ENCODE assay signal across 23 cellular contexts in genomic region chr22:37474447-37475090, GRCh38. TPM values are rescaled to one million over a fixed set of nuclear protein-coding genes. Genes with fewer than 3 reads are reported as not detected.
DNase-seq lines count a peak whose midpoint lies in the region; ATAC-seq and TF ChIP-seq lines count a peak whose summit lies in the region.
"Had no signal": no experiment of that assay in that cellular context is flagged by ENCODE, and none has a peak within 500 bp of the region (broad histone marks: within the 10 kb centered on the region; RNA-seq: fewer than 3 reads in every experiment).

No MANE protein-coding gene starts in this region.

- no peaks in the 10 kb centered on the region for H4K20me1 ChIP-seq in OCI-LY7 (ENCODE audit: insufficient read depth, low read length)

- H3K27me3 ChIP-seq in heart left ventricle (peaks cover 0 to 28% (median 2%) of the 10 kb centered on the region in 9 donors), tibial artery (peaks cover 0 to 69% of the 10 kb centered on the region in 2 donors), brain microvascular endothelial cell (replicated peaks) (no peaks in the 10 kb centered on the region)
- H3K27me3 ChIP-seq: BE2C had no signal

- TF ChIP-seq POLR2A in heart left ventricle (IDR thresholded peaks at IDR 0.05): no peak

- no peaks in the 10 kb centered on the region for H3K4me1 Mint-ChIP-seq in activated naive CD8-positive, alpha-beta T cell treated with anti-CD3 and anti-CD28 coated beads, Interleukin-2, amount 50 U/mL, for 24 hours

- no peaks in the 10 kb centered on the region for H3K9me3 ChIP-seq in heart left ventricle
- no peaks in the 10 kb centered on the region for H3K9me3 ChIP-seq in OCI-LY7 (ENCODE audit: low read length)
- no peaks in the 10 kb centered on the region for H3K9me3 ChIP-seq in tibial artery
- H3K9me3 ChIP-seq: BE2C, Caco-2 had no signal

- H3K27me3 Mint-ChIP-seq in activated naive CD8-positive, alpha-beta T cell treated with anti-CD3 and anti-CD28 coated beads, Interleukin-2, amount 50 U/mL, for 24 hours: no peaks in the 10 kb centered on the region

- in situ Hi-C loops in brain microvascular endothelial cell (cut with HindIII; ENCODE audit: low pct_ligation_motif_present, low sequenced_read_pairs): no loop called here

- DNase-seq in left ventricle myocardium superior (peak; percentile 12), heart left ventricle (no peak), OCI-LY7 (ENCODE audit: low spot score) (no peak), tibial artery (no peak), brain microvascular endothelial cell (no peak), glomerular visceral epithelial cell (ENCODE audit: extremely low spot score) (no peak)
- DNase-seq in activated naive CD8-positive, alpha-beta T cell treated with anti-CD3 and anti-CD28 coated beads, Interleukin-2, amount 50 U/mL, for 24 hours: no peak
- DNase-seq: BE2C, Caco-2, DMS 273 treated with DMSO at 0.1 percent for 48 hours, DND-41, GOT3, MM.1S, NCI-H1048, NCI-H1417 treated with DMSO at 0.1 percent for 48 hours, NCI-H187, NCI-H446, NCI-H526, PC-3, SHP77 had no signal

- H3K36me3 ChIP-seq in heart left ventricle: peaks cover 0 to 83% (median 6%) of the 10 kb centered on the region in 9 donors
- H3K36me3 ChIP-seq in OCI-LY7 (ENCODE audit: insufficient read depth, low read length): peaks cover 93% of the 10 kb centered on the region
- no peaks in the 10 kb centered on the region for H3K36me3 ChIP-seq in tibial artery
- H3K36me3 ChIP-seq in brain microvascular endothelial cell (replicated peaks): no peaks in the 10 kb centered on the region
- H3K36me3 ChIP-seq: BE2C had no signal

- no peak overlapping the region for H3K4me3 ChIP-seq in heart left ventricle
- no peak overlapping the region for H3K4me3 ChIP-seq in OCI-LY7 (ENCODE audit: low read depth, low read length, poor library complexity, severe bottlenecking)
- H3K4me3 ChIP-seq in tibial artery: no peak overlapping the region
- H3K4me3 ChIP-seq in brain microvascular endothelial cell (ENCODE audit: low read depth, low read length): no peak overlapping the region
- H3K4me3 ChIP-seq: SK-N-MC had no signal

- H2AFZ ChIP-seq in OCI-LY7 (ENCODE audit: low read length): no peak overlapping the region

- H3K27ac ChIP-seq in heart left ventricle (no peak overlapping the region), OCI-LY7 (ENCODE audit: low read depth, low read length, poor library complexity, severe bottlenecking) (peak overlapping the region; percentile 95), tibial artery (no peak overlapping the region), brain microvascular endothelial cell (no peak overlapping the region)
- H3K27ac ChIP-seq: SK-N-MC had no signal

- no peak for TF ChIP-seq CTCF in heart left ventricle (IDR thresholded peaks at IDR 0.05)
- no peak for TF ChIP-seq CTCF in OCI-LY7 (conservative IDR thresholded peaks at IDR 0.05; ENCODE audit: low read length)
- no peak for TF ChIP-seq CTCF in tibial artery (IDR thresholded peaks at IDR 0.05)
- no peak for TF ChIP-seq CTCF in brain microvascular endothelial cell (IDR thresholded peaks at IDR 0.05; ENCODE audit: low read depth, low read length, missing control alignments)

- ATAC-seq in left ventricle myocardium superior (no peak), heart left ventricle (no peak)
- ATAC-seq in activated naive CD8-positive, alpha-beta T cell treated with anti-CD3 and anti-CD28 coated beads, Interleukin-2, amount 50 U/mL, for 24 hours: no peak
- ATAC-seq: PC-3 had no signal

- H3K4me1 ChIP-seq in heart left ventricle (no peaks in the 10 kb centered on the region), OCI-LY7 (ENCODE audit: insufficient read depth, low read length, poor library complexity, severe bottlenecking) (peaks cover 72% of the 10 kb centered on the region), tibial artery (no peaks in the 10 kb centered on the region)
- H3K4me1 ChIP-seq: BE2C, Caco-2 had no signal

- intact Hi-C loops in left ventricle myocardium superior (cut with micrococcal nuclease) (no loop called here), heart left ventricle (cut with DNase I) (no loop called here), OCI-LY7 (cut with micrococcal nuclease; ENCODE audit: unreplicated experiment) (no loop called here), tibial artery (cut with DNase I; ENCODE audit: low total_unique reads) (no loop called here)

- H3K4me3 Mint-ChIP-seq in activated naive CD8-positive, alpha-beta T cell treated with anti-CD3 and anti-CD28 coated beads, Interleukin-2, amount 50 U/mL, for 24 hours: no peak overlapping the region

- H3K79me2 ChIP-seq in OCI-LY7 (ENCODE audit: insufficient read depth, low read depth, low read length): peaks cover 6% of the 10 kb centered on the region; the same call in 1 of the 2 replicates

- H3K36me3 Mint-ChIP-seq in activated naive CD8-positive, alpha-beta T cell treated with anti-CD3 and anti-CD28 coated beads, Interleukin-2, amount 50 U/mL, for 24 hours (ENCODE audit: low read depth): peaks cover 40% of the 10 kb centered on the region

- no peaks in the 10 kb centered on the region for H3K9me3 Mint-ChIP-seq in activated naive CD8-positive, alpha-beta T cell treated with anti-CD3 and anti-CD28 coated beads, Interleukin-2, amount 50 U/mL, for 24 hours

- WGBS in heart left ventricle, 4 donors: 76 to 80% (median 78%) methylated on average over 8 to 11 of the region's 11 CpGs

- TSS peak; percentile 26 for BruUV-seq in OCI-LY7 (replicated peaks; lab: Mats Ljungman, UMichigan)

- no peak overlapping the region for H3K4me2 ChIP-seq in OCI-LY7 (ENCODE audit: low read length)

- CTCF ChIA-PET in OCI-LY7 (lab: Charles Lee; ENCODE audit: unreplicated experiment): no interaction called here

- POLR2A ChIA-PET in OCI-LY7 (lab: Charles Lee): no interaction called here

- H3K27ac Mint-ChIP-seq in activated naive CD8-positive, alpha-beta T cell treated with anti-CD3 and anti-CD28 coated beads, Interleukin-2, amount 50 U/mL, for 24 hours: peak overlapping the region; percentile 3

- H3K9me2 ChIP-seq in OCI-LY7 (ENCODE audit: insufficient read depth, low read length): no peaks in the 10 kb centered on the region

RNA-seq across cellular contexts. Expression of gene MFNG, which starts 11.6 kb away (rescaled TPM):
- 13.9 TPM for total RNA-seq in left ventricle myocardium superior
- 10 to 100 TPM in 4 of 9 donors, 1 to 10 TPM in 5; 5.8 to 25.6 (median 9.6) TPM for total RNA-seq in heart left ventricle
- 10 to 100 TPM in 1 of 2 donors, 1 to 10 TPM in 1; 7.1 to 16.3 TPM for polyA plus RNA-seq in heart left ventricle
- 174 and 225 TPM in 2 replicates for total RNA-seq in OCI-LY7 (2014; rRNA removed; shearing (Covaris generic))
- 215 and 235 TPM in 2 replicates for total RNA-seq in OCI-LY7 (2022)
- total RNA-seq: A673, RPMI7951 had no signal

RNA-seq across cellular contexts. Expression of gene CARD10, which starts 44.6 kb away (rescaled TPM):
- total RNA-seq in left ventricle myocardium superior (10.0 TPM), heart left ventricle (10 to 100 TPM in 3 of 9 donors, 1 to 10 TPM in 6; 5.2 to 12.6 (median 8.1) TPM), OCI-LY7 (2022) (2.8 and 3.1 TPM in 2 replicates)
- 10 to 100 TPM in 1 of 2 donors, 1 to 10 TPM in 1; 7.8 to 13.9 TPM for polyA plus RNA-seq in heart left ventricle
- 3.3 and 4.0 TPM in 2 replicates for total RNA-seq in OCI-LY7 (2014; rRNA removed; shearing (Covaris generic))

RNA-seq across cellular contexts. Expression of gene ELFN2, which starts 47.3 kb away (rescaled TPM):
- total RNA-seq in left ventricle myocardium superior: 0.05 TPM
- under 1 TPM in 5 of 9 donors, not detected in 4; 0.02 to 0.72 (median 0.06) TPM for total RNA-seq in heart left ventricle
- polyA plus RNA-seq in heart left ventricle: under 1 TPM; 0.01 to 0.04 TPM
- total RNA-seq in OCI-LY7 (2014; rRNA removed; shearing (Covaris generic)): 0.63 and 0.82 TPM in 2 replicates
- 0.83 and 1.8 TPM in 2 replicates for total RNA-seq in OCI-LY7 (2022)
- total RNA-seq: A673 had no signal

Comparison
In these comparisons a context has a peak if more than half of its experiments do, and no peak if none do; other contexts are left out.
1. RNA of gene MFNG, which starts 11.6 kb away (total RNA-seq): 174 to 235 TPM in OCI-LY7; 13.9 TPM in left ventricle myocardium superior (single experiment) and 5.8 to 25.6 TPM in heart left ventricle; every median in the first group is over 4 times any median in the second.